Comparison of ENCODE assay signal across 9 cellular contexts in genomic region chr17:76529643-76530488, GRCh38. TPM values are rescaled to one million over a fixed set of nuclear protein-coding genes. Genes with fewer than 3 reads are reported as not detected.
A peak's percentile ranks its signal among the peaks of the same experiment; 100 is the strongest.
DNase-seq lines count a peak whose midpoint lies in the region; ATAC-seq and TF ChIP-seq lines count a peak whose summit lies in the region.
"Had no signal": no experiment of that assay in that cellular context is flagged by ENCODE, and none has a peak within 500 bp of the region (broad histone marks: within the 10 kb centered on the region; RNA-seq: fewer than 3 reads in every experiment).

No MANE protein-coding gene starts in this region.

- peaks cover 4% of the 10 kb centered on the region; the same call in 1 of the 2 replicates for H3F3A ChIP-seq in Loucy (ENCODE audit: low read depth)

- H3K27ac Mint-ChIP-seq in activated T-helper 2 cell treated with anti-CD3 and anti-CD28 coated beads, Interferon-gamma antibody, Interleukin-2, Interleukin-4, amounts not matched to agents 10 μg/mL and 5 μg/mL and 100 μg/mL, durations not matched to agents 14 hours and 24 hours and 36 hours, result no peak overlapping the region

- peaks cover 13% of the 10 kb centered on the region for H3K27me3 Mint-ChIP-seq in activated T-helper 2 cell treated with anti-CD3 and anti-CD28 coated beads, Interferon-gamma antibody, Interleukin-2, Interleukin-4, amounts not matched to agents 10 μg/mL and 5 μg/mL and 100 μg/mL, durations not matched to agents 14 hours and 24 hours and 36 hours (ENCODE audit: low read depth)

- H3K9me2 ChIP-seq in Loucy (replicated peaks; ENCODE audit: low read depth, low read length), result no peaks in the 10 kb centered on the region

- H3K4me3 ChIP-seq in Loucy (ENCODE audit: low read length, poor library complexity, severe bottlenecking) (peak overlapping the region; percentile 93), colonic mucosa (no peak overlapping the region), lung (no peak overlapping the region), tibial artery (peak overlapping the region; percentile 4 to 19)

- TF ChIP-seq CTCF in Loucy (conservative IDR thresholded peaks at IDR 0.05; ENCODE audit: low read length), result no peak
- no peak for TF ChIP-seq CTCF in colonic mucosa (IDR thresholded peaks at IDR 0.05)
- TF ChIP-seq CTCF in lung (IDR thresholded peaks at IDR 0.05; ENCODE audit: control extremely low read depth, extremely low read depth), result no peak
- no peak for TF ChIP-seq CTCF in tibial artery (IDR thresholded peaks at IDR 0.05)

- no peak overlapping the region for H2AFZ ChIP-seq in Loucy (ENCODE audit: low read length)

- no peaks in the 10 kb centered on the region for H3K4me1 Mint-ChIP-seq in activated T-helper 2 cell treated with anti-CD3 and anti-CD28 coated beads, Interferon-gamma antibody, Interleukin-2, Interleukin-4, amounts not matched to agents 10 μg/mL and 5 μg/mL and 100 μg/mL, durations not matched to agents 14 hours and 24 hours and 36 hours (ENCODE audit: low read depth)

- H3K27me3 ChIP-seq in Loucy (ENCODE audit: insufficient read depth, low read length, poor library complexity, severe bottlenecking) (no peaks in the 10 kb centered on the region), colonic mucosa (no peaks in the 10 kb centered on the region), lung (ENCODE audit: control insufficient read depth, insufficient read depth) (no peaks in the 10 kb centered on the region), tibial artery (peaks cover 0 to 6% of the 10 kb centered on the region in 2 donors)

- ATAC-seq in lung (ENCODE audit: insufficient read depth, low FRiP score) (peak; percentile 21), HG03432 (IDR thresholded peaks at IDR 0.05; ENCODE audit: unreplicated experiment) (no peak), GM21360 (IDR thresholded peaks at IDR 0.05; ENCODE audit: unreplicated experiment) (no peak), GM19324 (IDR thresholded peaks at IDR 0.05; ENCODE audit: low FRiP score, unreplicated experiment) (no peak)

- peak; percentile 68 for DNase-seq in colonic mucosa
- peak; percentile 72 for DNase-seq in lung (ENCODE audit: low spot score)
- DNase-seq in tibial artery, result peak; percentile 86 to 91
- no peak for DNase-seq in activated T-helper 2 cell treated with anti-CD3 and anti-CD28 coated beads, Interferon-gamma antibody, Interleukin-2, Interleukin-4, amounts not matched to agents 10 μg/mL and 5 μg/mL and 100 μg/mL, durations not matched to agents 14 hours and 24 hours and 36 hours (ENCODE audit: low spot score)

- no peaks in the 10 kb centered on the region for H3K36me3 Mint-ChIP-seq in activated T-helper 2 cell treated with anti-CD3 and anti-CD28 coated beads, Interferon-gamma antibody, Interleukin-2, Interleukin-4, amounts not matched to agents 10 μg/mL and 5 μg/mL and 100 μg/mL, durations not matched to agents 14 hours and 24 hours and 36 hours (ENCODE audit: low read depth)

- intact Hi-C loops in colonic mucosa (cut with DNase I) (loop anchor here (10.0 kb wide), 1 partner anchor 155 kb away; no protein-coding TSS in a partner anchor), tibial artery (cut with DNase I; ENCODE audit: low total_unique reads) (loop anchor here (10.0 kb wide), 1 partner anchor 185 kb away; the partner anchor contains the start of gene MXRA7)
- intact Hi-C loops in activated T-helper 2 cell treated with anti-CD3 and anti-CD28 coated beads, Interferon-gamma antibody, Interleukin-2, Interleukin-4, amounts not matched to agents 10 μg/mL and 5 μg/mL and 100 μg/mL, durations not matched to agents 14 hours and 24 hours and 36 hours (cut with micrococcal nuclease), result no loop called here

- H3K36me3 ChIP-seq in Loucy (ENCODE audit: insufficient read depth, low read length) (no peaks in the 10 kb centered on the region), colonic mucosa (no peaks in the 10 kb centered on the region), lung (ENCODE audit: control insufficient read depth in 2 of 2, insufficient read depth in 2 of 2, low read length in 2 of 2) (no peaks in the 10 kb centered on the region), tibial artery (no peaks in the 10 kb centered on the region)

- no peak overlapping the region for H3K4me3 Mint-ChIP-seq in activated T-helper 2 cell treated with anti-CD3 and anti-CD28 coated beads, Interferon-gamma antibody, Interleukin-2, Interleukin-4, amounts not matched to agents 10 μg/mL and 5 μg/mL and 100 μg/mL, durations not matched to agents 14 hours and 24 hours and 36 hours (ENCODE audit: low read depth)

- H4K20me1 ChIP-seq in Loucy (ENCODE audit: insufficient read depth, low read length, poor library complexity, severe bottlenecking), result no peaks in the 10 kb centered on the region

- peaks cover 47% of the 10 kb centered on the region for H3K4me1 ChIP-seq in Loucy (ENCODE audit: insufficient read depth, low read length, poor library complexity, severe bottlenecking)
- peaks cover 17% of the 10 kb centered on the region for H3K4me1 ChIP-seq in colonic mucosa
- H3K4me1 ChIP-seq in lung (ENCODE audit: control insufficient read depth in 2 of 2, insufficient read depth in 2 of 2, low read length in 2 of 2), result peaks cover 0 to 32% of the 10 kb centered on the region in 2 donors
- peaks cover 0 to 43% (median 38%) of the 10 kb centered on the region in 4 donors for H3K4me1 ChIP-seq in tibial artery

- H3K9me3 Mint-ChIP-seq in activated T-helper 2 cell treated with anti-CD3 and anti-CD28 coated beads, Interferon-gamma antibody, Interleukin-2, Interleukin-4, amounts not matched to agents 10 μg/mL and 5 μg/mL and 100 μg/mL, durations not matched to agents 14 hours and 24 hours and 36 hours, result no peaks in the 10 kb centered on the region

- H3K27ac ChIP-seq in colonic mucosa, result peak overlapping the region; percentile 74
- peak overlapping the region; percentile 94 to 96 for H3K27ac ChIP-seq in lung (ENCODE audit: low read depth in 1 of 2, low read length in 1 of 2)
- peak overlapping the region; percentile 81 to 83 for H3K27ac ChIP-seq in tibial artery

- peak overlapping the region; percentile 99 for H3K9ac ChIP-seq in Loucy (ENCODE audit: low read depth, low read length, poor library complexity, severe bottlenecking)
- peak overlapping the region in 1 of 2 donors; percentile 48 for H3K9ac ChIP-seq in colonic mucosa (ENCODE audit: low read depth in 2 of 2, low read length in 2 of 2)

- H3K4me2 ChIP-seq in Loucy (ENCODE audit: low read depth, low read length, poor library complexity, severe bottlenecking), result peak overlapping the region; percentile 96

- H3K9me3 ChIP-seq in Loucy (ENCODE audit: insufficient read depth, low read depth, low read length) (no peaks in the 10 kb centered on the region), colonic mucosa (no peaks in the 10 kb centered on the region), lung (ENCODE audit: control insufficient read depth in 2 of 2, insufficient read depth in 1 of 2, low read length in 1 of 2) (no peaks in the 10 kb centered on the region), tibial artery (no peaks in the 10 kb centered on the region)

- 41 to 65% methylated on average over 27 of the region's 27 CpGs for WGBS in lung, 2 donors

- peaks cover 36% of the 10 kb centered on the region for H3K79me2 ChIP-seq in Loucy (ENCODE audit: insufficient read depth, low read length)

RNA-seq across cellular contexts. Expression of gene CYGB, which starts 7.6 kb away (rescaled TPM):
- total RNA-seq in colonic mucosa, result 1 to 10 TPM; 4.7 to 9.9 TPM
- total RNA-seq in lung, result 10 to 100 TPM; 15.9 to 20.0 TPM
- polyA plus RNA-seq in lung, result 10 to 100 TPM; 21.4 to 30.4 TPM
- not detected in 2 replicates for total RNA-seq in activated T-helper 2 cell treated with anti-CD3 and anti-CD28 coated beads, Interferon-gamma antibody, Interleukin-2, Interleukin-4, amounts not matched to agents 10 μg/mL and 5 μg/mL and 100 μg/mL, durations not matched to agents 14 hours and 24 hours and 36 hours

RNA-seq across cellular contexts. Expression of gene PRCD, which starts 10.0 kb away (rescaled TPM):
- 1 to 10 TPM in 1 of 2 donors, under 1 TPM in 1; 0.29 to 1.2 TPM for total RNA-seq in colonic mucosa
- 10 to 100 TPM in 1 of 2 donors, 1 to 10 TPM in 1; 3.3 to 11.3 TPM for total RNA-seq in lung
- polyA plus RNA-seq in lung, result 1 to 10 TPM; 2.0 to 7.9 TPM
- total RNA-seq in activated T-helper 2 cell treated with anti-CD3 and anti-CD28 coated beads, Interferon-gamma antibody, Interleukin-2, Interleukin-4, amounts not matched to agents 10 μg/mL and 5 μg/mL and 100 μg/mL, durations not matched to agents 14 hours and 24 hours and 36 hours, result not detected in 2 replicates
- total RNA-seq: bronchial epithelial cell had no signal

RNA-seq across cellular contexts. Expression of gene RHBDF2, which starts 28.6 kb away (rescaled TPM):
- total RNA-seq in colonic mucosa (10 to 100 TPM; 11.6 to 23.9 TPM), lung (10 to 100 TPM; 22.7 to 56.5 TPM)
- polyA plus RNA-seq in lung, result 100 to 1,000 TPM in 1 of 2 donors, 10 to 100 TPM in 1; 20.1 to 116 TPM
- total RNA-seq in activated T-helper 2 cell treated with anti-CD3 and anti-CD28 coated beads, Interferon-gamma antibody, Interleukin-2, Interleukin-4, amounts not matched to agents 10 μg/mL and 5 μg/mL and 100 μg/mL, durations not matched to agents 14 hours and 24 hours and 36 hours, result 45.3 and 48.5 TPM in 2 replicates

RNA-seq across cellular contexts. Expression of gene ST6GALNAC2, which starts 55.8 kb away (rescaled TPM):
- 1 to 10 TPM; 3.8 to 6.3 TPM for total RNA-seq in colonic mucosa
- 10 to 100 TPM; 20.8 to 38.0 TPM for total RNA-seq in lung
- 10 to 100 TPM; 12.1 to 15.4 TPM for polyA plus RNA-seq in lung
- 0.41 TPM in 1 of 2 replicates, not detected in the other for total RNA-seq in activated T-helper 2 cell treated with anti-CD3 and anti-CD28 coated beads, Interferon-gamma antibody, Interleukin-2, Interleukin-4, amounts not matched to agents 10 μg/mL and 5 μg/mL and 100 μg/mL, durations not matched to agents 14 hours and 24 hours and 36 hours

Comparison
In these comparisons a context has a peak if more than half of its experiments do, and no peak if none do; other contexts are left out.
1. H3K4me3 ChIP-seq: peak in Loucy (single experiment) and tibial artery (2 of 2); none in colonic mucosa (single experiment) and lung (single experiment).
2. Peak in every context shown above with its lines, with median percentiles within 50 percentile points of each other: H3K27ac ChIP-seq.